In genomic region chr16:85961988-85962915, GRCh38 we compare ENCODE assay signal across 23 cellular contexts.
DNase-seq lines count a peak whose midpoint lies in the region; ATAC-seq and TF ChIP-seq lines count a peak whose summit lies in the region.
"Had no signal": no experiment of that assay in that cellular context is flagged by ENCODE, and none has a peak within 500 bp of the region (broad histone marks: within the 10 kb centered on the region; RNA-seq: fewer than 3 reads in every experiment).

No MANE protein-coding gene starts in this region.

- in situ Hi-C loops in brain microvascular endothelial cell (cut with HindIII; ENCODE audit: low pct_ligation_motif_present, low sequenced_read_pairs): no loop called here

- peak overlapping the region; percentile 97 for H3K27ac ChIP-seq in cardiac muscle cell
- no peak overlapping the region for H3K27ac ChIP-seq in brain microvascular endothelial cell
- no peak overlapping the region for H3K27ac ChIP-seq in coronary artery
- H3K27ac ChIP-seq: dorsolateral prefrontal cortex, esophagus squamous epithelium, foreskin keratinocyte, parathyroid adenoma, suprapubic skin had no signal

- DNase-seq in cardiac muscle cell (ENCODE audit: low read depth in 1 of 2, low spot score in 1 of 2): peak in 1 of 2 donors; percentile 54
- DNase-seq in cardiac septum (ENCODE audit: low spot score): no peak
- peak; percentile 5 for DNase-seq in Jurkat, Clone E6-1 (ENCODE audit: low read depth, low spot score)
- DNase-seq in brain microvascular endothelial cell: no peak
- no peak for DNase-seq in NCI-H2029 treated with DMSO at 0.1 percent for 48 hours (lab: John Stamatoyannopoulos, UW)
- no peak for DNase-seq in coronary artery (ENCODE audit: low spot score)
- no peak for DNase-seq in NCI-H446 (lab: John Stamatoyannopoulos, UW)
- DNase-seq: activated gamma-delta T cell treated with Interleukin-2 at 50 U/mL for 16 hours; activated T-cell treated with anti-CD3 and anti-CD28 coated beads, Interleukin-2, amount 50 U/mL, for 24 hours; AML-193; CD4-positive, alpha-beta T cell; dorsolateral prefrontal cortex; esophagus squamous epithelium; foreskin keratinocyte; kidney; left ventricle myocardium superior; OCI-M1; small intestine; stimulated activated naive CD4-positive, alpha-beta T cell treated with Interleukin-2 at 50 U/mL for 16 hours had no signal

- H3K4me3 ChIP-seq in cardiac muscle cell (no peak overlapping the region), brain microvascular endothelial cell (ENCODE audit: low read depth, low read length) (no peak overlapping the region), coronary artery (no peak overlapping the region)
- H3K4me3 ChIP-seq in Jurkat, Clone E6-1 (ENCODE audit: low read length): no peak overlapping the region
- H3K4me3 ChIP-seq: dorsolateral prefrontal cortex, esophagus squamous epithelium, heart left ventricle, suprapubic skin had no signal

- ATAC-seq in HG02970 (IDR thresholded peaks at IDR 0.05; ENCODE audit: low FRiP score, unreplicated experiment): no peak
- ATAC-seq: foreskin keratinocyte, heart left ventricle, left ventricle myocardium superior had no signal

- TF ChIP-seq CTCF in cardiac muscle cell (IDR thresholded peaks at IDR 0.05; ENCODE audit: low read depth, low read length) (no peak), brain microvascular endothelial cell (IDR thresholded peaks at IDR 0.05; ENCODE audit: low read depth, low read length, missing control alignments) (peak; percentile 24), coronary artery (IDR thresholded peaks at IDR 0.05) (no peak)

- intact Hi-C loops in cardiac septum (cut with DNase I): no loop called here

- no peaks in the 10 kb centered on the region for H3K9me3 ChIP-seq in cardiac muscle cell (ENCODE audit: low read depth)
- H3K9me3 ChIP-seq: esophagus squamous epithelium, heart left ventricle, suprapubic skin had no signal

- H3K36me3 ChIP-seq in cardiac muscle cell (no peaks in the 10 kb centered on the region), brain microvascular endothelial cell (replicated peaks) (no peaks in the 10 kb centered on the region)
- H3K36me3 ChIP-seq: esophagus squamous epithelium, heart left ventricle, suprapubic skin had no signal

- H3K4me1 ChIP-seq in cardiac muscle cell (ENCODE audit: low read depth): peaks cover 36% of the 10 kb centered on the region
- H3K4me1 ChIP-seq: foreskin keratinocyte, parathyroid adenoma had no signal

- H3K27me3 ChIP-seq in cardiac muscle cell: no peaks in the 10 kb centered on the region
- H3K27me3 ChIP-seq in brain microvascular endothelial cell (replicated peaks): peaks cover 18% of the 10 kb centered on the region
- H3K27me3 ChIP-seq: foreskin keratinocyte, heart left ventricle had no signal
